8 cellular contexts compared by ENCODE assay signal in the genomic region with DNA sequence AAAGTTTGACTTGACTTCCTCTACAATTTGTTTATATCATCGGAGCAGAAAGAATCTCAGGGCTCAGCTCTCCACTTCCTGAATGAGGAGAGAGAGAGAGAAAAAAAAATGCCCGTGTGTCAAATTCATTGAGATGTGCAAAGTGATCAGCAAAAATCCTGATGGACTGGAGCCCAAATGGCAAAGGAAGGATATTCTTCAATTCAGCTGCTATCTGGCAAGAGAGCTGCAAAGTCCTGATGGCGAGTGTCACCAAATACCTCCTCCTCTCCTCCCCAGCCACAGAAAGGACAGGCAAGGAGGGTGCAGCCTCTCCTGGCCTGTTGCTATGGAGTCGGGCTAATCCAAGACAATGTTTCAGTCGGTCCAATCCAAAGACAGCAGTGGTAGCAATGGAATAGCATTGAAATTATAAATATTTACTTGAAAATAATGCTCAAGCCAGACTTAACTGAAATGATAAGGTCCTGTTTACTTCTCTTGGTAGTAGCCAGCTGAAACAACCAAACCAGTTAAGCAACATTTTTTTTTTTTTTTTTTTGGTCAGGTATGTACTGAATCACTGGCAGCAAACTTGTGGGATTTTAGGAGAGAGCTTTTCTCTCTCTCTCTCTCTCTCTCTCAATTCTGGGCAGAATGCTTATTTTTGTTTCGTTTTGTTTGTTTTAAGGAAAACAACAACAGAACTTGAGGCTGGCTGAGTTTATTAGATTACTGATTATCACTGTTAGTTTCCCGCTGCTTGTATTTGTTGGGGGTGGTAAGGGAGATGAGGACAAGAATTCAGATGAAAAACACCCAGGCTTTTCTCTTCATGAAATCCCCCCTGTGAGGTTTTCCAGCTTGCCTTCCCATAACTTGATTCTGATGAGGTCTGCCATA.
DNase-seq lines count a peak whose midpoint lies in the region; TF ChIP-seq lines count a peak whose summit lies in the region.

No MANE protein-coding gene starts in this region.

- peak; percentile 39 for DNase-seq in NOMO-1 treated with DMSO at 0.1 percent for 48 hours (lab: John Stamatoyannopoulos, UW; ENCODE audit: unreplicated experiment)
- DNase-seq in NOMO-1 treated with dmso at 0.1 percent for 144 hours (lab: John Stamatoyannopoulos, UW; ENCODE audit: unreplicated experiment) = no peak
- peak; percentile 52 to 86 for DNase-seq in NCI-H524 (lab: John Stamatoyannopoulos, UW)
- DNase-seq in brain microvascular endothelial cell = peak; percentile 46
- no peak for DNase-seq in NCI-H748 (lab: John Stamatoyannopoulos, UW; ENCODE audit: unreplicated experiment)
- no peak for DNase-seq in GDM1 (lab: John Stamatoyannopoulos, UW)

- H3K27ac ChIP-seq in brain microvascular endothelial cell = peak overlapping the region; percentile 46
- H3K27ac ChIP-seq in layer of hippocampus (ENCODE audit: low read depth, low read length) = peak overlapping the region; percentile 10
- peak overlapping the region; percentile 55 for H3K27ac ChIP-seq in stomach smooth muscle (ENCODE audit: low read length)

- in situ Hi-C loops in brain microvascular endothelial cell (cut with HindIII; ENCODE audit: low pct_ligation_motif_present, low sequenced_read_pairs) = no loop called here

- H3K9ac ChIP-seq in stomach smooth muscle (ENCODE audit: low read length in 2 of 2) = peak overlapping the region; percentile 28 to 29

- no peaks in the 10 kb centered on the region for H3K9me3 ChIP-seq in stomach smooth muscle (ENCODE audit: control insufficient read depth in 2 of 2, low read length in 2 of 2)

- H3K4me1 ChIP-seq in stomach smooth muscle (ENCODE audit: control insufficient read depth, insufficient read depth, low read length) = peaks cover 16% of the 10 kb centered on the region

- H3K4me3 ChIP-seq in brain microvascular endothelial cell (ENCODE audit: low read depth, low read length) (no peak overlapping the region), stomach smooth muscle (ENCODE audit: low read length in 2 of 2) (peak overlapping the region; percentile 26 to 57)

- no peaks in the 10 kb centered on the region for H3K27me3 ChIP-seq in brain microvascular endothelial cell (replicated peaks)
- H3K27me3 ChIP-seq in layer of hippocampus (ENCODE audit: control insufficient read depth, insufficient read depth, low read length) = no peaks in the 10 kb centered on the region
- no peaks in the 10 kb centered on the region for H3K27me3 ChIP-seq in stomach smooth muscle (ENCODE audit: control insufficient read depth in 1 of 2, insufficient read depth in 2 of 2, low read length in 2 of 2)

- no peak for TF ChIP-seq CTCF in brain microvascular endothelial cell (IDR thresholded peaks at IDR 0.05; ENCODE audit: low read depth, low read length, missing control alignments)

- H3K36me3 ChIP-seq in brain microvascular endothelial cell (replicated peaks) (no peaks in the 10 kb centered on the region), stomach smooth muscle (ENCODE audit: control insufficient read depth in 2 of 2, insufficient read depth in 2 of 2, low read length in 2 of 2) (no peaks in the 10 kb centered on the region)

Comparison
In these comparisons a context has a peak if more than half of its experiments do, and no peak if none do; other contexts are left out.
1. DNase-seq: peak in NOMO-1 treated with DMSO at 0.1 percent for 48 hours (single experiment), NCI-H524 (2 of 2) and brain microvascular endothelial cell (single experiment); none in NOMO-1 treated with dmso at 0.1 percent for 144 hours (single experiment), NCI-H748 (single experiment) and GDM1 (single experiment).
2. Peak in every context shown above with its lines, with median percentiles within 50 percentile points of each other: H3K27ac ChIP-seq.